ENCODE assay signal across 12 cellular contexts in genomic region chr6:35014341-35014740, GRCh38.
DNase-seq lines count a peak whose midpoint lies in the region; ATAC-seq and TF ChIP-seq lines count a peak whose summit lies in the region.
"Had no signal": no experiment of that assay in that cellular context is flagged by ENCODE, and none has a peak within 500 bp of the region (broad histone marks: within the 10 kb centered on the region; RNA-seq: fewer than 3 reads in every experiment).

No MANE protein-coding gene starts in this region.

- peaks cover 19 to 65% (median 22%) of the 10 kb centered on the region in 11 experiments for H3K36me3 ChIP-seq in BLaER1 treated with 17β-estradiol and CSF1 and Interleukin-3, amounts not matched to agents 10 nM and 100 nM
- no peaks in the 10 kb centered on the region for H3K36me3 ChIP-seq in sigmoid colon

- peaks cover 10 to 28% (median 22%) of the 10 kb centered on the region in 10 experiments for H3K4me1 ChIP-seq in BLaER1 treated with 17β-estradiol and CSF1 and Interleukin-3, amounts not matched to agents 10 nM and 100 nM
- H3K4me1 ChIP-seq in sigmoid colon: peaks cover 0 to 39% (median 33%) of the 10 kb centered on the region in 4 donors

- H3K9me3 ChIP-seq in BLaER1 treated with 17β-estradiol and CSF1 and Interleukin-3, amounts not matched to agents 10 nM and 100 nM (replicated peaks in 1 of 11): no peaks in the 10 kb centered on the region
- H3K9me3 ChIP-seq in sigmoid colon: no peaks in the 10 kb centered on the region
- H3K9me3 ChIP-seq: Peyer's patch had no signal

- no peaks in the 10 kb centered on the region for H3K27me3 ChIP-seq in BLaER1 treated with 17β-estradiol and CSF1 and Interleukin-3, amounts not matched to agents 10 nM and 100 nM
- no peaks in the 10 kb centered on the region for H3K27me3 ChIP-seq in sigmoid colon
- H3K27me3 ChIP-seq: Peyer's patch had no signal

- H3K9ac ChIP-seq in BLaER1 treated with 17β-estradiol and CSF1 and Interleukin-3, amounts not matched to agents 10 nM and 100 nM: peak overlapping the region in 3 of 11 experiments; percentile 8 to 37 (median 11); a peak in 4 of 22 replicates

- no peak for TF ChIP-seq EP300 in sigmoid colon (IDR thresholded peaks at IDR 0.05)

- TF ChIP-seq CTCF in sigmoid colon (IDR thresholded peaks at IDR 0.05): no peak

- WGBS in sigmoid colon, 2 donors: 89 to 96% methylated on average over 1 of the region's 1 CpG

- ATAC-seq in GM21423 (IDR thresholded peaks at IDR 0.05; ENCODE audit: unreplicated experiment): no peak
- ATAC-seq: left lobe of liver had no signal

- no peak overlapping the region for H3K4me3 ChIP-seq in BLaER1 treated with 17β-estradiol and CSF1 and Interleukin-3, amounts not matched to agents 10 nM and 100 nM
- H3K4me3 ChIP-seq in sigmoid colon: no peak overlapping the region
- H3K4me3 ChIP-seq: Peyer's patch had no signal

- TF ChIP-seq POLR2A in sigmoid colon (IDR thresholded peaks at IDR 0.05): no peak

- intact Hi-C loops in head of caudate nucleus (cut with DNase I) (no loop called here), sigmoid colon (cut with DNase I) (no loop called here)

- peak; percentile 47 for DNase-seq in RPMI7951 (ENCODE audit: low read depth)
- peak; percentile 53 to 93 (median 80) for DNase-seq in head of caudate nucleus
- DNase-seq in sigmoid colon: no peak
- no peak for DNase-seq in DMS53 treated with DMSO at 0.1 percent for 48 hours (lab: John Stamatoyannopoulos, UW; ENCODE audit: unreplicated experiment)
- no peak for DNase-seq in NCI-H748 (lab: John Stamatoyannopoulos, UW; ENCODE audit: unreplicated experiment)
- DNase-seq in cortex of kidney (lab: John Stamatoyannopoulos, UW): no peak
- DNase-seq: KBM-7, NCI-H1417, Peyer's patch had no signal

- H3K27ac ChIP-seq in BLaER1 treated with 17β-estradiol and CSF1 and Interleukin-3, amounts not matched to agents 10 nM and 100 nM: peak overlapping the region in 9 of 11 experiments; percentile 13 to 65 (median 58); a peak in 16 of 22 replicates
- peak overlapping the region; percentile 91 to 99 (median 94) for H3K27ac ChIP-seq in sigmoid colon

- peak overlapping the region; percentile 50 to 83 (median 71) for H3K4me2 ChIP-seq in BLaER1 treated with 17β-estradiol and CSF1 and Interleukin-3, amounts not matched to agents 10 nM and 100 nM

- peaks cover 0 to 5% (median 0%) of the 10 kb centered on the region in 11 experiments; a peak in 2 of 22 replicates for H4K20me1 ChIP-seq in BLaER1 treated with 17β-estradiol and CSF1 and Interleukin-3, amounts not matched to agents 10 nM and 100 nM

Comparison
In these comparisons a context has a peak if more than half of its experiments do, and no peak if none do; other contexts are left out.
1. DNase-seq: peak in RPMI7951 (single experiment) and head of caudate nucleus (42 of 42); none in sigmoid colon (single experiment), DMS53 treated with DMSO at 0.1 percent for 48 hours (single experiment), NCI-H748 (single experiment) and cortex of kidney (single experiment).